Comparison of ENCODE assay signal across 2 cellular contexts in genomic region chr9:136042541-136042940, GRCh38.
TF ChIP-seq lines count a peak whose summit lies in the region.

No MANE protein-coding gene starts in this region.

TF ChIP-seq in HepG2, 621 proteins besides CTCF, POLR2A, EP300 and RAD21:
- TF ChIP-seq FOXP1 (IDR thresholded peaks at IDR 0.05) = peak; percentile 23; the same call in 1 of the 2 replicates
- TF ChIP-seq FOXP1 (CRISPR knock-in tag; IDR thresholded peaks at IDR 0.05) = no peak
- TF ChIP-seq TMF1 (CRISPR knock-in tag; IDR thresholded peaks at IDR 0.05; ENCODE audit: low read depth) = no peak
- no peak for TF ChIP-seq RBFOX2 (IDR thresholded peaks at IDR 0.05; ENCODE audit: low read depth, low read length)
- peak; percentile 76 for TF ChIP-seq ZNF646 (CRISPR knock-in tag; IDR thresholded peaks at IDR 0.05)
- no peak for TF ChIP-seq ZNF414 (CRISPR knock-in tag; IDR thresholded peaks at IDR 0.05)
- TF ChIP-seq IKZF1 (IDR thresholded peaks at IDR 0.05) = peak; percentile 93; the same call in 1 of the 2 replicates
- peak; percentile 20; the same call in 1 of the 2 replicates for TF ChIP-seq FOXK2 (IDR thresholded peaks at IDR 0.05)
- 0 out of 2 replicates have a peak, but pooled peaks have one; percentile 11 for TF ChIP-seq ATF7 (IDR thresholded peaks at IDR 0.05)
- no peak for TF ChIP-seq ATF7 (CRISPR knock-in tag; IDR thresholded peaks at IDR 0.05)
- no peak for TF ChIP-seq BRD4 (CRISPR knock-in tag; IDR thresholded peaks at IDR 0.05)
- TF ChIP-seq ZNF781 (CRISPR knock-in tag; IDR thresholded peaks at IDR 0.05; ENCODE audit: borderline replicate concordance, not compliant biosample characterization) = no peak
- no peak; the same call in 1 of the 2 replicates for TF ChIP-seq NBN (conservative IDR thresholded peaks at IDR 0.05)

TF ChIP-seq in K562, 482 proteins besides CTCF, POLR2A, EP300 and RAD21:
- TF ChIP-seq ELF4 (CRISPR knock-in tag; IDR thresholded peaks at IDR 0.05) (0 out of 2 replicates have a peak, but pooled peaks have one; percentile 24), HDAC1 (IDR thresholded peaks at IDR 0.05) (0 out of 4 replicates have a peak, but pooled peaks of 1 of the 2 experiments have one; percentile 33), IRF1 (CRISPR knock-in tag; IDR thresholded peaks at IDR 0.05; ENCODE audit: borderline replicate concordance) (no peak), SRSF7 (optimal IDR thresholded peaks at IDR 0.05; ENCODE audit: low read depth, low read length) (no peak), SUPT5H (IDR thresholded peaks at IDR 0.05) (peak; percentile 49), HBP1 (CRISPR knock-in tag; IDR thresholded peaks at IDR 0.05) (0 out of 2 replicates have a peak, but pooled peaks have one; percentile 26), TSC22D4 (tag; IDR thresholded peaks at IDR 0.05) (0 out of 2 replicates have a peak, but pooled peaks have one; percentile 8), HDGF (IDR thresholded peaks at IDR 0.05) (0 out of 2 replicates have a peak, but pooled peaks have one; percentile 42)
TF ChIP-seq in K562: peak in this region for 6.
